In genomic region chr5:1140188-1140817, GRCh38 we compare ENCODE assay signal across 8 cellular contexts. TPM values are rescaled to one million over a fixed set of nuclear protein-coding genes. Genes with fewer than 3 reads are reported as not detected.
DNase-seq lines count a peak whose midpoint lies in the region; ATAC-seq and TF ChIP-seq lines count a peak whose summit lies in the region.

No MANE protein-coding gene starts in this region.

- no peak overlapping the region for H3K4me3 ChIP-seq in SJCRH30

- ATAC-seq in GM19452 (IDR thresholded peaks at IDR 0.05; ENCODE audit: unreplicated experiment) = peak; percentile 52
- ATAC-seq in Right ventricle myocardium inferior = peak; percentile 85
- no peak for ATAC-seq in GM21717 (IDR thresholded peaks at IDR 0.05; ENCODE audit: unreplicated experiment)

- H3K36me3 ChIP-seq in SJCRH30 = no peaks in the 10 kb centered on the region

- no peaks in the 10 kb centered on the region for H3K27me3 ChIP-seq in SJCRH30

- peak; percentile 96 for TF ChIP-seq CTCF in LNCAP (IDR thresholded peaks at IDR 0.05)

- no peaks in the 10 kb centered on the region for H3K9me3 ChIP-seq in SJCRH30 (replicated peaks)

- intact Hi-C loops in Right ventricle myocardium inferior (cut with DNase I) = loop anchor here (2.0 kb wide), 2 partner anchors 48 to 136 kb away; no protein-coding TSS in a partner anchor

- no peak overlapping the region for H3K27ac ChIP-seq in SJCRH30

- H3K4me1 ChIP-seq in SJCRH30 = peaks cover 8% of the 10 kb centered on the region

- DNase-seq in AG20443 (ENCODE audit: low spot score) (peak; percentile 71), SJCRH30 (peak; percentile 72 to 81), activated gamma-delta T cell treated with Interleukin-2 at 50 U/mL for 16 hours (peak; percentile 86), Right ventricle myocardium inferior (ENCODE audit: missing footprints) (peak; percentile 81), renal cortical epithelial cell (ENCODE audit: low read depth) (peak; percentile 30)

RNA-seq across cellular contexts. Expression of gene SLC12A7, which starts 28.4 kb away (rescaled TPM):
- 11.5 and 12.0 TPM in 2 replicates for total RNA-seq in SJCRH30 (2014; rRNA removed; shearing (Covaris generic))
- total RNA-seq in Right ventricle myocardium inferior = 179 TPM
- 35.8 and 42.2 TPM in 2 replicates for total RNA-seq in renal cortical epithelial cell

Comparison
In these comparisons a context has a peak if more than half of its experiments do, and no peak if none do; other contexts are left out.
1. DNase-seq: peak in every context shown above with its lines; median percentile 86 in activated gamma-delta T cell treated with Interleukin-2 at 50 U/mL for 16 hours; 81 in Right ventricle myocardium inferior; 76 in SJCRH30; 71 in AG20443; 30 in renal cortical epithelial cell.